Comparison of ENCODE assay signal across 9 cellular contexts in the genomic region with DNA sequence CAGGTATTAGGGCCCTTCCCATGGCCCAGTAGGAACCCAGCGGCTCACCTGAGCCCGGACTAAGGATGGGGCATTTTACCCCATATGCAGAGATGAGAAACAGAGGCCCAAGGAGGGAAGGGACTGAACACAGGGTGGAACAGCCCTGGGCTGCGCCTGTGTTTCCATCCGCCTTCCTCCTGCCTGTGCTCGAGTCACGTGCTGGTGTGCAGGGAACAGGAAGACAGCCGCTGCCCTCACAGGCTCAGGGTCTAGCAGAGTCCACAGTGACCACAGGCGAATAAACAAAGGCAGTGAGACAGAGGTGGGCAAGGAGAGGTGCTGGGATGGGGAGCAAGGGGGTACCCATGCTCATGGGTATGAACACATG.
DNase-seq lines count a peak whose midpoint lies in the region; ATAC-seq, FAIRE-seq and TF ChIP-seq lines count a peak whose summit lies in the region.
"Had no signal": no experiment of that assay in that cellular context is flagged by ENCODE, and none has a peak within 500 bp of the region (broad histone marks: within the 10 kb centered on the region; RNA-seq: fewer than 3 reads in every experiment).

No MANE protein-coding gene starts in this region.

- ATAC-seq in A549: no peak
- no peak for ATAC-seq in Panc1
- no peak for ATAC-seq in HG02973 (IDR thresholded peaks at IDR 0.05; ENCODE audit: unreplicated experiment)
- no peak for ATAC-seq in HG02642 (IDR thresholded peaks at IDR 0.05; ENCODE audit: poor library complexity, unreplicated experiment)

- CTCF ChIA-PET in A549 (lab: Yijun Ruan, JAX) (interaction anchor here (1.4 to 3.8 kb wide), 4 partner anchors 10 to 318 kb away, joined by 3 to 13 read pairs (median 6); no protein-coding TSS in a partner anchor), Panc1 (lab: Charles Lee) (no interaction called here), endothelial cell of umbilical vein (lab: Charles Lee) (no interaction called here)

- H4K8ac ChIP-seq in neuronal stem cell (ENCODE audit: low read depth, low read length): no peak overlapping the region

- in situ Hi-C loops in Panc1 (cut with HindIII; ENCODE audit: low pct_unique_long_range_greater_than_20kb, low sequenced_read_pairs): no loop called here

- no peaks in the 10 kb centered on the region for H3K27me3 ChIP-seq in Panc1 (ENCODE audit: control insufficient read depth, insufficient read depth, low read length)
- no peaks in the 10 kb centered on the region for H3K27me3 ChIP-seq in endothelial cell of umbilical vein (ENCODE audit: control insufficient read depth in 2 of 2, insufficient read depth in 2 of 2, low read length in 2 of 2)
- peaks cover 0 to 11% (median 0%) of the 10 kb centered on the region in 3 experiments for H3K27me3 ChIP-seq in neuronal stem cell (ENCODE audit: control insufficient read depth in 3 of 3, insufficient read depth in 3 of 3, low read depth in 1 of 3, low read length in 3 of 3)
- H3K27me3 ChIP-seq: cardiac muscle cell had no signal

- peak overlapping the region; percentile 76 for H2BK5ac ChIP-seq in neuronal stem cell (ENCODE audit: low read length)

- WGBS in A549 (ENCODE audit: missing lambda C conversion rate): 78% methylated on average over 8 of the region's 8 CpGs
- no CpG with 5 or more reads among the region's 8 CpGs for WGBS in neuronal stem cell (ENCODE audit: extremely low coverage in 2 of 2, insufficient read length in 2 of 2, insufficient replicate concordance in 1 of 2), 2 donors

- H3K4me2 ChIP-seq in A549: peak overlapping the region; percentile 75
- no peak overlapping the region for H3K4me2 ChIP-seq in endothelial cell of umbilical vein (ENCODE audit: insufficient read depth, low read length)
- H3K4me2 ChIP-seq in neuronal stem cell (ENCODE audit: insufficient read depth, low read length, poor library complexity, severe bottlenecking): no peak overlapping the region

- H2AFZ ChIP-seq in endothelial cell of umbilical vein (ENCODE audit: low read depth, low read length) (no peak overlapping the region), neuronal stem cell (ENCODE audit: low read length) (no peak overlapping the region)

- POLR2A ChIA-PET in A549 (lab: Yijun Ruan, JAX): no interaction called here
- POLR2A ChIA-PET in Panc1 (lab: Charles Lee): no interaction called here
- POLR2A ChIA-PET in endothelial cell of umbilical vein (lab: Charles Lee): no interaction called here

- BruUV-seq in Panc1 (replicated peaks; lab: Mats Ljungman, UMichigan): no TSS peak
- no TSS peak for BruUV-seq in endothelial cell of umbilical vein (replicated peaks; lab: Mats Ljungman, UMichigan)

- peaks cover 14% of the 10 kb centered on the region for H3K79me2 ChIP-seq in endothelial cell of umbilical vein (ENCODE audit: control insufficient read depth, insufficient read depth, low read length)

- H3K9me1 ChIP-seq in endothelial cell of umbilical vein (replicated peaks; ENCODE audit: control insufficient read depth, extremely low read depth, insufficient read depth, low read length): no peaks in the 10 kb centered on the region

- no peak overlapping the region for H3K14ac ChIP-seq in neuronal stem cell (ENCODE audit: low read length)

- no peak for DNase-seq in A549 (ENCODE audit: low read depth in 1 of 2, low spot score in 1 of 2)
- no peak for DNase-seq in Panc1 (ENCODE audit: low read depth, low spot score)
- DNase-seq in endothelial cell of umbilical vein (ENCODE audit: low read depth, low spot score): peak; percentile 30
- DNase-seq in neuronal stem cell (ENCODE audit: low spot score): no peak
- no peak for DNase-seq in cerebellar cortex (ENCODE audit: low spot score)
- no peak for DNase-seq in erythroblast (lab: John Stamatoyannopoulos, UW)

- TF ChIP-seq CTCF in A549 (IDR thresholded peaks at IDR 0.05) (no peak), Panc1 (IDR thresholded peaks at IDR 0.05) (no peak), endothelial cell of umbilical vein (IDR thresholded peaks at IDR 0.05; ENCODE audit: extremely low read depth in 1 of 2, insufficient read depth in 1 of 2, low read depth in 1 of 2, low read length in 2 of 2) (no peak)

- peak overlapping the region; percentile 64 for H2AK5ac ChIP-seq in neuronal stem cell (ENCODE audit: low read depth, low read length)

- peak overlapping the region; percentile 81 for H2BK15ac ChIP-seq in neuronal stem cell (ENCODE audit: low read length)

- no peak overlapping the region for H4K91ac ChIP-seq in neuronal stem cell (ENCODE audit: low read depth, low read length, poor library complexity)

- H3K36me3 ChIP-seq in Panc1 (ENCODE audit: control insufficient read depth, insufficient read depth, low read length): no peaks in the 10 kb centered on the region
- peaks cover 0 to 2% of the 10 kb centered on the region in 2 experiments for H3K36me3 ChIP-seq in endothelial cell of umbilical vein (ENCODE audit: control insufficient read depth in 2 of 2, extremely low read depth in 1 of 2, insufficient read depth in 2 of 2, low read length in 2 of 2)
- H3K36me3 ChIP-seq in neuronal stem cell (replicated peaks in 1 of 2; ENCODE audit: control insufficient read depth in 2 of 2, insufficient read depth in 2 of 2, low read length in 2 of 2): peaks cover 0 to 12% of the 10 kb centered on the region in 2 donors
- H3K36me3 ChIP-seq: cardiac muscle cell had no signal

- peak overlapping the region; percentile 27 for H2BK120ac ChIP-seq in neuronal stem cell (ENCODE audit: low read depth, low read length)

- no peak for TF ChIP-seq RAD21 in A549 (conservative IDR thresholded peaks at IDR 0.05 in 1 of 2, IDR thresholded peaks at IDR 0.05 in 1 of 2)

- FAIRE-seq in A549 (lab: Jason Lieb, UNC) (no peak), endothelial cell of umbilical vein (lab: Jason Lieb, UNC) (peak; percentile 57)

- no peaks in the 10 kb centered on the region for H3K79me1 ChIP-seq in neuronal stem cell (ENCODE audit: low read depth, low read length)

- no peak overlapping the region for H3K4ac ChIP-seq in neuronal stem cell (ENCODE audit: low read length)

- H3K9ac ChIP-seq in endothelial cell of umbilical vein (replicated peaks; ENCODE audit: extremely low read depth, insufficient read depth, low read length) (no peak overlapping the region), neuronal stem cell (ENCODE audit: low read depth, low read length, poor library complexity) (no peak overlapping the region)

- H3K9me3 ChIP-seq in A549 (no peaks in the 10 kb centered on the region), Panc1 (ENCODE audit: control insufficient read depth, insufficient read depth, low read depth, low read length) (no peaks in the 10 kb centered on the region), endothelial cell of umbilical vein (replicated peaks; ENCODE audit: control insufficient read depth, insufficient read depth, low read length) (no peaks in the 10 kb centered on the region), neuronal stem cell (replicated peaks in 1 of 2; ENCODE audit: control insufficient read depth in 2 of 2, insufficient read depth in 1 of 2, low read depth in 1 of 2, low read length in 2 of 2) (no peaks in the 10 kb centered on the region)

- H3K18ac ChIP-seq in neuronal stem cell (ENCODE audit: low read length): peak overlapping the region; percentile 81

- TF ChIP-seq EP300 in A549 (IDR thresholded peaks at IDR 0.05): no peak

- H3K23ac ChIP-seq in neuronal stem cell (ENCODE audit: low read depth, low read length, poor library complexity): peak overlapping the region; percentile 66

- dilution Hi-C loops in endothelial cell of umbilical vein (cut with MboI; ENCODE audit: extremely low pct_ligation_motif_present, low sequenced_read_pairs): no loop called here

- H4K20me1 ChIP-seq in endothelial cell of umbilical vein (replicated peaks; ENCODE audit: control insufficient read depth, extremely low read depth, insufficient read depth, low read length): no peaks in the 10 kb centered on the region

- H3K4me1 ChIP-seq in A549 (peaks cover 87% of the 10 kb centered on the region), Panc1 (ENCODE audit: control insufficient read depth, insufficient read depth, low read length) (peaks cover 66% of the 10 kb centered on the region), endothelial cell of umbilical vein (ENCODE audit: control insufficient read depth, extremely low read depth, insufficient read depth, low read length) (peaks cover 55% of the 10 kb centered on the region), neuronal stem cell (ENCODE audit: control insufficient read depth in 2 of 2, insufficient read depth in 1 of 2, low read depth in 1 of 2, low read length in 2 of 2) (peaks cover 41 to 69% of the 10 kb centered on the region in 2 donors)

- TF ChIP-seq POLR2A in A549 (IDR thresholded peaks at IDR 0.05; ENCODE audit: low read length): no peak
- TF ChIP-seq POLR2A in endothelial cell of umbilical vein (IDR thresholded peaks at IDR 0.05; ENCODE audit: low read depth, low read length): no peak
- no peak for TF ChIP-seq POLR2A in erythroblast (IDR thresholded peaks at IDR 0.05; ENCODE audit: low read length)

- intact Hi-C loops in Panc1 (cut with micrococcal nuclease; ENCODE audit: unreplicated experiment): no loop called here
- intact Hi-C loops in endothelial cell of umbilical vein (cut with micrococcal nuclease): no loop called here

- H2BK12ac ChIP-seq in neuronal stem cell (ENCODE audit: low read length): peak overlapping the region; percentile 86

- peak overlapping the region; percentile 99 to 100 for H3K27ac ChIP-seq in A549
- H3K27ac ChIP-seq in Panc1 (ENCODE audit: low read length): peak overlapping the region; percentile 98
- H3K27ac ChIP-seq in endothelial cell of umbilical vein (ENCODE audit: insufficient read depth, low read depth, low read length): peak overlapping the region; percentile 4
- no peak overlapping the region for H3K27ac ChIP-seq in neuronal stem cell (replicated peaks; ENCODE audit: low read length)
- H3K27ac ChIP-seq: cardiac muscle cell had no signal

- H3K4me3 ChIP-seq in A549: peak overlapping the region; percentile 41; the same call in 1 of the 3 replicates
- H3K4me3 ChIP-seq in Panc1 (ENCODE audit: low read depth in 2 of 2, low read length in 2 of 2): peak overlapping the region in 1 of 2 experiments; percentile 9; a peak in 2 of 4 replicates
- H3K4me3 ChIP-seq in endothelial cell of umbilical vein (replicated peaks in 1 of 3; ENCODE audit: insufficient read depth in 1 of 3, low read depth in 1 of 3, low read length in 3 of 3): no peak overlapping the region
- peak overlapping the region in 1 of 2 donors; percentile 29 for H3K4me3 ChIP-seq in neuronal stem cell (ENCODE audit: low read length in 2 of 2)
- H3K4me3 ChIP-seq: cardiac muscle cell had no signal

TF ChIP-seq in A549, 52 proteins besides CTCF, POLR2A, EP300 and RAD21 (continues in another document):
- TF ChIP-seq, protein P1, sequence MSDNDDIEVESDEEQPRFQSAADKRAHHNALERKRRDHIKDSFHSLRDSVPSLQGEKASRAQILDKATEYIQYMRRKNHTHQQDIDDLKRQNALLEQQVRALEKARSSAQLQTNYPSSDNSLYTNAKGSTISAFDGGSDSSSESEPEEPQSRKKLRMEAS (IDR thresholded peaks at IDR 0.05): 0 out of 2 replicates have a peak, but pooled peaks have one; percentile 19

TF ChIP-seq in endothelial cell of umbilical vein, 7 proteins besides CTCF, POLR2A, EP300 and RAD21 (continues in another document):
- TF ChIP-seq, protein P1 (IDR thresholded peaks at IDR 0.05; ENCODE audit: insufficient read depth, insufficient read length): peak; percentile 28
